ENCODE assay signal across 7 cellular contexts in genomic region chr1:9129391-9130041, GRCh38. TPM values are rescaled to one million over a fixed set of nuclear protein-coding genes. Genes with fewer than 3 reads are reported as not detected.
DNase-seq lines count a peak whose midpoint lies in the region; ATAC-seq and TF ChIP-seq lines count a peak whose summit lies in the region.

No MANE protein-coding gene starts in this region.

- H3K36me3 Mint-ChIP-seq in activated CD4-positive, alpha-beta T cell treated with anti-CD3 and anti-CD28 coated beads, Interleukin-2, amount 10 ng/mL, durations not matched to agents 7 days and 5 days (ENCODE audit: low read depth), result no peaks in the 10 kb centered on the region
- no peaks in the 10 kb centered on the region for H3K36me3 Mint-ChIP-seq in memory B cell

- CTCF ChIA-PET in activated CD4-positive, alpha-beta T cell treated with anti-CD3 and anti-CD28 coated beads, Interleukin-2, amount 10 ng/mL, durations not matched to agents 7 days and 5 days (lab: Charles Lee), result interaction anchor here (0.6 to 1.5 kb wide), 4 partner anchors 12 to 72 kb away, joined by 3 to 8 read pairs (median 6); no protein-coding TSS in a partner anchor

- peak overlapping the region; percentile 81 for H3K27ac ChIP-seq in duodenal mucosa (ENCODE audit: low read depth, low read length)

- no peak for TF ChIP-seq POLR2A in GM18505 (IDR thresholded peaks at IDR 0.05; ENCODE audit: borderline replicate concordance, extremely low read depth, insufficient read depth, insufficient read length)

- POLR2A ChIA-PET in activated CD4-positive, alpha-beta T cell treated with anti-CD3 and anti-CD28 coated beads, Interleukin-2, amount 10 ng/mL, durations not matched to agents 7 days and 5 days (lab: Charles Lee), result no interaction called here

- H3K4me3 Mint-ChIP-seq in activated CD4-positive, alpha-beta T cell treated with anti-CD3 and anti-CD28 coated beads, Interleukin-2, amount 10 ng/mL, durations not matched to agents 7 days and 5 days, result peak overlapping the region; percentile 68
- peak overlapping the region; percentile 92 for H3K4me3 Mint-ChIP-seq in memory B cell

- peak; percentile 72 for ATAC-seq in GM18505 (IDR thresholded peaks at IDR 0.05; ENCODE audit: unreplicated experiment)
- ATAC-seq in HG02798 (IDR thresholded peaks at IDR 0.05; ENCODE audit: poor library complexity, unreplicated experiment), result peak; percentile 78
- ATAC-seq in memory B cell (ENCODE audit: low read depth), result peak; percentile 79

- peaks cover 12% of the 10 kb centered on the region for H3K27me3 Mint-ChIP-seq in activated CD4-positive, alpha-beta T cell treated with anti-CD3 and anti-CD28 coated beads, Interleukin-2, amount 10 ng/mL, durations not matched to agents 7 days and 5 days
- no peaks in the 10 kb centered on the region for H3K27me3 Mint-ChIP-seq in memory B cell

- peaks cover 35% of the 10 kb centered on the region for H3K4me1 Mint-ChIP-seq in activated CD4-positive, alpha-beta T cell treated with anti-CD3 and anti-CD28 coated beads, Interleukin-2, amount 10 ng/mL, durations not matched to agents 7 days and 5 days
- H3K4me1 Mint-ChIP-seq in memory B cell, result peaks cover 24% of the 10 kb centered on the region

- H3K36me3 ChIP-seq in duodenal mucosa (ENCODE audit: control insufficient read depth in 1 of 2, insufficient read depth in 2 of 2, low read length in 2 of 2), result no peaks in the 10 kb centered on the region

- peaks cover 10 to 14% of the 10 kb centered on the region in 2 donors for H3K4me1 ChIP-seq in duodenal mucosa (ENCODE audit: control insufficient read depth in 1 of 2, insufficient read depth in 2 of 2, low read length in 2 of 2)

- H3K9me3 ChIP-seq in duodenal mucosa (ENCODE audit: control insufficient read depth in 1 of 2, low read length in 2 of 2), result no peaks in the 10 kb centered on the region

- H3K27ac Mint-ChIP-seq in activated CD4-positive, alpha-beta T cell treated with anti-CD3 and anti-CD28 coated beads, Interleukin-2, amount 10 ng/mL, durations not matched to agents 7 days and 5 days, result no peak overlapping the region
- peak overlapping the region; percentile 84 for H3K27ac Mint-ChIP-seq in memory B cell

- peak; percentile 86 for DNase-seq in NCI-H2196 (lab: John Stamatoyannopoulos, UW; ENCODE audit: unreplicated experiment)
- peak; percentile 78 for DNase-seq in activated CD4-positive, alpha-beta T cell treated with anti-CD3 and anti-CD28 coated beads, Interleukin-2, amount 10 ng/mL, durations not matched to agents 7 days and 5 days
- DNase-seq in memory B cell (ENCODE audit: low spot score in 2 of 2), result peak; percentile 85 to 86
- peak; percentile 76 to 77 for DNase-seq in stimulated activated CD8-positive, alpha-beta memory T cell treated with anti-CD3 and anti-CD28 coated beads, Interleukin-15, amount 100 ng/mL, for 4 hours (ENCODE audit: low read depth in 2 of 2)

- peak overlapping the region; percentile 44 to 48 for H3K9ac ChIP-seq in duodenal mucosa (ENCODE audit: low read depth in 1 of 2, low read length in 2 of 2)

- no peaks in the 10 kb centered on the region for H3K9me3 Mint-ChIP-seq in activated CD4-positive, alpha-beta T cell treated with anti-CD3 and anti-CD28 coated beads, Interleukin-2, amount 10 ng/mL, durations not matched to agents 7 days and 5 days
- H3K9me3 Mint-ChIP-seq in memory B cell, result peaks cover 2% of the 10 kb centered on the region

- peak overlapping the region; percentile 52 to 57 for H3K4me3 ChIP-seq in duodenal mucosa (ENCODE audit: low read depth in 1 of 2, low read length in 2 of 2)

- no peaks in the 10 kb centered on the region for H3K27me3 ChIP-seq in duodenal mucosa (ENCODE audit: control insufficient read depth in 1 of 2, insufficient read depth in 2 of 2, low read length in 2 of 2)

RNA-seq across cellular contexts. Expression of gene GPR157, which starts 0.6 kb away (rescaled TPM):
- 1 to 10 TPM; 3.4 to 5.7 TPM for total RNA-seq in activated CD4-positive, alpha-beta T cell treated with anti-CD3 and anti-CD28 coated beads, Interleukin-2, amount 10 ng/mL, durations not matched to agents 7 days and 5 days

Comparison
In these comparisons a context has a peak if more than half of its experiments do, and no peak if none do; other contexts are left out.
1. Peak in every context shown above with its lines: DNase-seq, ATAC-seq, H3K4me3 ChIP-seq and H3K27ac ChIP-seq.